ENCODE assay signal across 33 cellular contexts in genomic region chr17:67316776-67317175, GRCh38.
"Had no signal": no experiment of that assay in that cellular context is flagged by ENCODE, and none has a peak within 500 bp of the region (broad histone marks: within the 10 kb centered on the region; RNA-seq: fewer than 3 reads in every experiment).

No MANE protein-coding gene starts in this region.

- H3K4me3 ChIP-seq: MG63 had no signal

- H3K9me3 ChIP-seq: MG63 had no signal

- H3K27ac ChIP-seq: KMS-11 had no signal

- H3K36me3 ChIP-seq: MG63 had no signal

- DNase-seq: Karpas-422, Kasumi-1, KG1, MG63, MM.1S, NCI-H1048, NCI-H1092, NCI-H1092 treated with DMSO at 0.1 percent for 48 hours, NCI-H1105, NCI-H1105 treated with DMSO at 0.1 percent for 48 hours, NCI-H1417, NCI-H1417 treated with DMSO at 0.1 percent for 48 hours, NCI-H1436, NCI-H1436 treated with DMSO at 0.1 percent for 48 hours, NCI-H146, NCI-H1694, NCI-H1694 treated with DMSO at 0.1 percent for 48 hours, NCI-H187, NCI-H187 treated with DMSO at 0.1 percent for 48 hours, NCI-H1930, NCI-H2029, NCI-H2029 treated with DMSO at 0.1 percent for 48 hours, NCI-H2081, NCI-H2081 treated with DMSO at 0.1 percent for 48 hours, NCI-H2107, NCI-H2171, NCI-H2171 treated with DMSO at 0.1 percent for 48 hours, NCI-H2227 treated with DMSO at 0.1 percent for 48 hours, NCI-H226, NCI-H345, NCI-H446, NCI-H446 treated with DMSO at 0.1 percent for 48 hours had no signal

- H3K27me3 ChIP-seq: MG63 had no signal
